ENCODE assay signal across 20 cellular contexts in the genomic region with DNA sequence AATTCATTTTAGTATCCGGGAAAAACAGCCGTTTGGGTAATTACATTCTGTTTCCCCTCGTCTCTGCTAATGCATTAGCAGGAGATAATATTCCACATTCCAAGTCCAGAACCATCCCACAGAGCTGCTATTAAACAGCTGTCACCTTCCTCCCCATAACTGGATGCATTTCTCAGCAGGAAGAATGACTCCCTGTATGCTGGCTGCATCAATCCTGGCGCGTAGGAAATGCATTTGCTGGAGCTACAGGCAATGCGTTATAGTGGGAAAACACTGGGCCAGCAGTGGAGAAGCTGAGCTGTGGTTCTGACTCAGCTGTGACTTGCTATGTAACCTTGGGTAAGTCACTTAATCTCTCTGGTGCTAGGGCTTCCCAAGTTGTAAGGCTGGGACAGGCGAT.
DNase-seq lines count a peak whose midpoint lies in the region; ATAC-seq, FAIRE-seq and TF ChIP-seq lines count a peak whose summit lies in the region.
"Had no signal": no experiment of that assay in that cellular context is flagged by ENCODE, and none has a peak within 500 bp of the region (broad histone marks: within the 10 kb centered on the region; RNA-seq: fewer than 3 reads in every experiment).

No MANE protein-coding gene starts in this region.

- FAIRE-seq in HTR-8/SVneo (lab: Jason Lieb, UNC): peak; percentile 16
- FAIRE-seq: G401.6, GM12891 had no signal

- H3K4me1 ChIP-seq in colonic mucosa: no peaks in the 10 kb centered on the region

- no peak overlapping the region for H3K9ac ChIP-seq in colonic mucosa (ENCODE audit: low read depth in 2 of 2, low read length in 2 of 2)
- H3K9ac ChIP-seq: BLaER1 treated with 17β-estradiol and CSF1 and Interleukin-3, amounts not matched to agents 10 nM and 100 nM had no signal

- H3K9me3 Mint-ChIP-seq in glutamatergic neuron (ENCODE audit: unreplicated experiment): peaks cover 3% of the 10 kb centered on the region
- no peaks in the 10 kb centered on the region for H3K9me3 Mint-ChIP-seq in activated naive CD8-positive, alpha-beta T cell treated with anti-CD3 and anti-CD28 coated beads, Interleukin-2, amount 50 U/mL, for 24 hours

- ATAC-seq in activated naive CD8-positive, alpha-beta T cell treated with anti-CD3 and anti-CD28 coated beads, Interleukin-2, amount 50 U/mL, for 24 hours: no peak
- no peak for ATAC-seq in GM21619 (IDR thresholded peaks at IDR 0.05; ENCODE audit: unreplicated experiment)
- ATAC-seq: Panc1, T-helper 17 cell had no signal

- no peak overlapping the region for H3K4me3 Mint-ChIP-seq in glutamatergic neuron (ENCODE audit: unreplicated experiment)
- no peak overlapping the region for H3K4me3 Mint-ChIP-seq in activated naive CD8-positive, alpha-beta T cell treated with anti-CD3 and anti-CD28 coated beads, Interleukin-2, amount 50 U/mL, for 24 hours
- H3K4me3 Mint-ChIP-seq: T-helper 17 cell had no signal

- no peaks in the 10 kb centered on the region for H3K36me3 ChIP-seq in colonic mucosa
- H3K36me3 ChIP-seq: BLaER1 treated with 17β-estradiol and CSF1 and Interleukin-3, amounts not matched to agents 10 nM and 100 nM had no signal

- H3K9me3 ChIP-seq in colonic mucosa: no peaks in the 10 kb centered on the region
- H3K9me3 ChIP-seq: BLaER1 treated with 17β-estradiol and CSF1 and Interleukin-3, amounts not matched to agents 10 nM and 100 nM had no signal

- peaks cover 16% of the 10 kb centered on the region for H3K4me1 Mint-ChIP-seq in glutamatergic neuron (ENCODE audit: low read depth, unreplicated experiment)
- no peaks in the 10 kb centered on the region for H3K4me1 Mint-ChIP-seq in activated naive CD8-positive, alpha-beta T cell treated with anti-CD3 and anti-CD28 coated beads, Interleukin-2, amount 50 U/mL, for 24 hours

- H3K27ac Mint-ChIP-seq in glutamatergic neuron (ENCODE audit: unreplicated experiment): peak overlapping the region; percentile 26
- H3K27ac Mint-ChIP-seq in activated naive CD8-positive, alpha-beta T cell treated with anti-CD3 and anti-CD28 coated beads, Interleukin-2, amount 50 U/mL, for 24 hours: no peak overlapping the region
- H3K27ac Mint-ChIP-seq: T-helper 17 cell had no signal

- intact Hi-C loops in colonic mucosa (cut with DNase I): no loop called here

- no peaks in the 10 kb centered on the region for H3K27me3 ChIP-seq in colonic mucosa
- H3K27me3 ChIP-seq: BLaER1 treated with 17β-estradiol and CSF1 and Interleukin-3, amounts not matched to agents 10 nM and 100 nM had no signal

- peaks cover 4% of the 10 kb centered on the region for H3K36me3 Mint-ChIP-seq in glutamatergic neuron (ENCODE audit: unreplicated experiment)
- no peaks in the 10 kb centered on the region for H3K36me3 Mint-ChIP-seq in activated naive CD8-positive, alpha-beta T cell treated with anti-CD3 and anti-CD28 coated beads, Interleukin-2, amount 50 U/mL, for 24 hours (ENCODE audit: low read depth)

- DNase-seq in HTR-8/SVneo (ENCODE audit: insufficient read length, low spot score) (no peak), NCI-H69 (lab: John Stamatoyannopoulos, UW) (peak; percentile 49), glutamatergic neuron (no peak), stromal cell of bone marrow (ENCODE audit: low read depth) (peak; percentile 4), colonic mucosa (no peak)
- DNase-seq in activated naive CD8-positive, alpha-beta T cell treated with anti-CD3 and anti-CD28 coated beads, Interleukin-2, amount 50 U/mL, for 24 hours: no peak
- DNase-seq: GOT3, Karpas-422, MV-4-11, NCI-H1417 treated with DMSO at 0.1 percent for 48 hours, NCI-H2081, NCI-H446 treated with DMSO at 0.1 percent for 48 hours, NCI-H774, Right ventricle myocardium superior, T-helper 17 cell had no signal

- H3K4me3 ChIP-seq in colonic mucosa: no peak overlapping the region
- H3K4me3 ChIP-seq: BLaER1 treated with 17β-estradiol and CSF1 and Interleukin-3, amounts not matched to agents 10 nM and 100 nM had no signal

- H3K27me3 Mint-ChIP-seq in glutamatergic neuron (ENCODE audit: unreplicated experiment): peaks cover 1% of the 10 kb centered on the region
- H3K27me3 Mint-ChIP-seq in activated naive CD8-positive, alpha-beta T cell treated with anti-CD3 and anti-CD28 coated beads, Interleukin-2, amount 50 U/mL, for 24 hours: peaks cover 16% of the 10 kb centered on the region

- no peak for TF ChIP-seq CTCF in glutamatergic neuron (IDR thresholded peaks at IDR 0.05; ENCODE audit: partially characterized antibody, unreplicated experiment)
- no peak for TF ChIP-seq CTCF in colonic mucosa (IDR thresholded peaks at IDR 0.05)

- H3K27ac ChIP-seq in colonic mucosa: no peak overlapping the region
- H3K27ac ChIP-seq: BLaER1 treated with 17β-estradiol and CSF1 and Interleukin-3, amounts not matched to agents 10 nM and 100 nM had no signal

Comparison
In these comparisons a context has a peak if more than half of its experiments do, and no peak if none do; other contexts are left out.
1. DNase-seq: peak in NCI-H69 (single experiment) and stromal cell of bone marrow (single experiment); none in HTR-8/SVneo (single experiment), glutamatergic neuron (single experiment), activated naive CD8-positive, alpha-beta T cell treated with anti-CD3 and anti-CD28 coated beads, Interleukin-2, amount 50 U/mL, for 24 hours (single experiment) and colonic mucosa (single experiment).